14 cellular contexts compared by ENCODE assay signal in the genomic region with DNA sequence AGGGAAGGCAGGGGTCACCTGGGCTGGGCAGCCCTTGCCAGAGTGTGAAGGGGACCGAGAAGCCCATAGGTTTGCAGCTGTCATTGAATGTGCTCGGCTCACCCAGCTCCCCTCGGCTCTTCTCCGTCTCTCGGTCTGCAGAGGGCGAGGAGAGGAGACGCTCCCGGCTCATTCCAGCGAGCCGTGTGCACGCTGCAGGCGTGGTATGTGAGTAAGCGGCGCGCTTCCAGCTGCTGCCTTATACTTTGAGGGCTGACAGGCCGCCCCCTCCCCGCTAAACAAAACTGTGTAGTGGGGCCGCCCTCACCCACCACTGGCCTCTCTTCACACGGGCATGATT. TPM values are rescaled to one million over a fixed set of nuclear protein-coding genes. Genes with fewer than 3 reads are reported as not detected.
DNase-seq lines count a peak whose midpoint lies in the region; ATAC-seq, FAIRE-seq and TF ChIP-seq lines count a peak whose summit lies in the region.
"Had no signal": no experiment of that assay in that cellular context is flagged by ENCODE, and none has a peak within 500 bp of the region (broad histone marks: within the 10 kb centered on the region; RNA-seq: fewer than 3 reads in every experiment).

No MANE protein-coding gene starts in this region.

- TF ChIP-seq POLR2A in breast epithelium (IDR thresholded peaks at IDR 0.05) (no peak), prostate gland (IDR thresholded peaks at IDR 0.05) (no peak)

- no peaks in the 10 kb centered on the region for H4K20me1 ChIP-seq in mammary epithelial cell (ENCODE audit: insufficient read depth, low read length)
- H4K20me1 ChIP-seq in keratinocyte (ENCODE audit: control insufficient read depth, extremely low read depth, insufficient read depth, low read length), result no peaks in the 10 kb centered on the region
- H4K20me1 ChIP-seq in smooth muscle cell (ENCODE audit: low read depth), result no peaks in the 10 kb centered on the region

- TF ChIP-seq CTCF in mammary epithelial cell (conservative IDR thresholded peaks at IDR 0.05 in 1 of 2, IDR thresholded peaks at IDR 0.05 in 1 of 2; ENCODE audit: extremely low read depth in 1 of 2, insufficient read depth in 1 of 2, low read depth in 1 of 2, low read length in 2 of 2) (no peak), breast epithelium (IDR thresholded peaks at IDR 0.05) (no peak), keratinocyte (optimal IDR thresholded peaks at IDR 0.05 in 1 of 3, IDR thresholded peaks at IDR 0.05 in 1 of 3, conservative IDR thresholded peaks at IDR 0.05 in 1 of 3; ENCODE audit: extremely low read depth in 1 of 3, insufficient read depth in 2 of 3, low read length in 3 of 3) (no peak), smooth muscle cell (IDR thresholded peaks at IDR 0.05; ENCODE audit: borderline replicate concordance, insufficient read depth, poor library complexity, severe bottlenecking) (no peak), prostate gland (IDR thresholded peaks at IDR 0.05) (no peak)

- H3K4me2 ChIP-seq in mammary epithelial cell (ENCODE audit: insufficient read depth, low read depth, low read length), result peak overlapping the region; percentile 2
- peak overlapping the region; percentile 1 for H3K4me2 ChIP-seq in keratinocyte (ENCODE audit: control insufficient read depth, extremely low read depth, insufficient read depth, low read depth, low read length)
- peak overlapping the region; percentile 61 for H3K4me2 ChIP-seq in smooth muscle cell

- in situ Hi-C loops in mammary epithelial cell (cut with MboI; ENCODE audit: low sequenced_read_pairs in 2 of 2), result no loop called here

- H3K36me3 ChIP-seq in mammary epithelial cell (ENCODE audit: insufficient read depth, low read length) (no peaks in the 10 kb centered on the region), breast epithelium (no peaks in the 10 kb centered on the region), adipocyte (ENCODE audit: control insufficient read depth, insufficient read depth, low read length, severe bottlenecking) (no peaks in the 10 kb centered on the region), keratinocyte (ENCODE audit: control insufficient read depth in 2 of 2, extremely low read depth in 1 of 2, insufficient read depth in 2 of 2, low read length in 2 of 2) (no peaks in the 10 kb centered on the region), smooth muscle cell (ENCODE audit: low read depth) (no peaks in the 10 kb centered on the region), prostate gland (no peaks in the 10 kb centered on the region)
- H3K36me3 ChIP-seq: SJSA1 had no signal

- dilution Hi-C loops in mammary epithelial cell (cut with HindIII; ENCODE audit: low sequenced_read_pairs), result no loop called here
- dilution Hi-C loops in keratinocyte (cut with MboI; ENCODE audit: extremely low pct_ligation_motif_present, low sequenced_read_pairs), result no loop called here

- no peak overlapping the region for H3K9ac ChIP-seq in mammary epithelial cell (ENCODE audit: insufficient read depth, low read length)
- H3K9ac ChIP-seq in adipocyte (ENCODE audit: low read length), result no peak overlapping the region
- H3K9ac ChIP-seq in keratinocyte (ENCODE audit: control insufficient read depth, extremely low read depth, insufficient read depth, low read length), result no peak overlapping the region
- H3K9ac ChIP-seq in smooth muscle cell (ENCODE audit: low read depth), result no peak overlapping the region

- ATAC-seq in GM21529 (IDR thresholded peaks at IDR 0.05; ENCODE audit: unreplicated experiment), result no peak

- H3K9me3 ChIP-seq in mammary epithelial cell (replicated peaks; ENCODE audit: insufficient read depth, low read length), result no peaks in the 10 kb centered on the region
- no peaks in the 10 kb centered on the region for H3K9me3 ChIP-seq in breast epithelium
- no peaks in the 10 kb centered on the region for H3K9me3 ChIP-seq in adipocyte (ENCODE audit: control insufficient read depth, low read length)
- H3K9me3 ChIP-seq in keratinocyte (ENCODE audit: control insufficient read depth, low read depth, low read length), result no peaks in the 10 kb centered on the region
- H3K9me3 ChIP-seq in smooth muscle cell (replicated peaks; ENCODE audit: low read depth), result no peaks in the 10 kb centered on the region
- H3K9me3 ChIP-seq in prostate gland, result no peaks in the 10 kb centered on the region
- H3K9me3 ChIP-seq: SJSA1 had no signal

- H3K9me1 ChIP-seq in keratinocyte (ENCODE audit: control insufficient read depth, extremely low read depth, insufficient read depth, low read length), result no peaks in the 10 kb centered on the region

- FAIRE-seq in keratinocyte (lab: Jason Lieb, UNC), result no peak
- FAIRE-seq: HTR-8/SVneo had no signal

- H3K27me3 ChIP-seq in mammary epithelial cell (ENCODE audit: insufficient read depth, low read length), result no peaks in the 10 kb centered on the region
- H3K27me3 ChIP-seq in breast epithelium, result peaks cover 0 to 4% of the 10 kb centered on the region in 2 donors
- peaks cover 29% of the 10 kb centered on the region for H3K27me3 ChIP-seq in adipocyte (replicated peaks; ENCODE audit: control insufficient read depth, insufficient read depth, low read length)
- H3K27me3 ChIP-seq in keratinocyte (ENCODE audit: control insufficient read depth, extremely low read depth, insufficient read depth, low read length), result peaks cover 3% of the 10 kb centered on the region
- H3K27me3 ChIP-seq in smooth muscle cell (ENCODE audit: low read depth), result no peaks in the 10 kb centered on the region
- H3K27me3 ChIP-seq in prostate gland (replicated peaks; ENCODE audit: insufficient read depth), result no peaks in the 10 kb centered on the region
- H3K27me3 ChIP-seq: SJSA1 had no signal

- no peaks in the 10 kb centered on the region for H3F3A ChIP-seq in smooth muscle cell (ENCODE audit: low read depth)

- H2AFZ ChIP-seq in mammary epithelial cell (ENCODE audit: low read depth, low read length) (peak overlapping the region; percentile 43), keratinocyte (ENCODE audit: control insufficient read depth, low read length) (no peak overlapping the region), smooth muscle cell (ENCODE audit: low read depth) (no peak overlapping the region)

- H3K27ac ChIP-seq in mammary epithelial cell (ENCODE audit: insufficient read depth, low read depth, low read length) (no peak overlapping the region), breast epithelium (no peak overlapping the region), keratinocyte (ENCODE audit: control insufficient read depth, insufficient read depth, low read length) (no peak overlapping the region), smooth muscle cell (ENCODE audit: low read depth) (no peak overlapping the region), prostate gland (no peak overlapping the region)
- H3K27ac ChIP-seq: SJSA1 had no signal

- intact Hi-C loops in mammary epithelial cell (cut with micrococcal nuclease), result no loop called here
- intact Hi-C loops in breast epithelium (cut with DNase I; ENCODE audit: low total_unique reads), result no loop called here
- intact Hi-C loops in prostate gland (cut with DNase I), result no loop called here

- DNase-seq in mammary epithelial cell, result peak; percentile 11
- no peak for DNase-seq in breast epithelium (ENCODE audit: low spot score in 2 of 2)
- DNase-seq in adipocyte (ENCODE audit: low read depth), result peak; percentile 40
- no peak for DNase-seq in keratinocyte (ENCODE audit: low read depth, low spot score)
- no peak for DNase-seq in smooth muscle cell (lab: John Stamatoyannopoulos, UW; ENCODE audit: unreplicated experiment)
- no peak for DNase-seq in cerebellar cortex (ENCODE audit: low spot score)
- no peak for DNase-seq in prostate gland (ENCODE audit: low spot score)
- DNase-seq: activated naive CD8-positive, alpha-beta T cell treated with anti-CD3 and anti-CD28 coated beads for 36 hours; DMS79; NCI-H1105; NCI-H748 treated with DMSO at 0.1 percent for 48 hours had no signal

- H3K4me1 ChIP-seq in mammary epithelial cell (ENCODE audit: insufficient read depth, low read length) (peaks cover 11% of the 10 kb centered on the region), breast epithelium (no peaks in the 10 kb centered on the region), adipocyte (ENCODE audit: control insufficient read depth, insufficient read depth, low read length) (no peaks in the 10 kb centered on the region), keratinocyte (ENCODE audit: control insufficient read depth, extremely low read depth, insufficient read depth, low read length) (peaks cover 20% of the 10 kb centered on the region), smooth muscle cell (ENCODE audit: low read depth) (peaks cover 6% of the 10 kb centered on the region), prostate gland (replicated peaks) (no peaks in the 10 kb centered on the region)

- CTCF ChIA-PET in mammary epithelial cell (lab: Charles Lee; ENCODE audit: low non-redundant PET), result no interaction called here

- WGBS in mammary epithelial cell (ENCODE audit: low coverage, missing lambda C conversion rate), result 48% methylated on average over 15 of the region's 19 CpGs
- whole genome bisulfite sequencing in smooth muscle cell (ENCODE audit: low lambda C conversion rate), result 48% methylated on average over 18 of the region's 19 CpGs
- WGBS in prostate gland, result 11% methylated on average over 4 of the region's 19 CpGs

- no TSS peak for BruUV-seq in mammary epithelial cell (replicated peaks; lab: Mats Ljungman, UMichigan)

- H3K4me3 ChIP-seq in mammary epithelial cell (replicated peaks in 1 of 3; ENCODE audit: insufficient read depth in 1 of 3, low read depth in 2 of 3, low read length in 3 of 3) (no peak overlapping the region), breast epithelium (no peak overlapping the region), adipocyte (ENCODE audit: low read length) (no peak overlapping the region), keratinocyte (ENCODE audit: control insufficient read depth in 2 of 3, extremely low read depth in 1 of 3, insufficient read depth in 2 of 3, low read depth in 1 of 3, low read length in 3 of 3) (no peak overlapping the region), smooth muscle cell (no peak overlapping the region), prostate gland (no peak overlapping the region)
- H3K4me3 ChIP-seq: SJSA1 had no signal

- no peaks in the 10 kb centered on the region for H3K79me2 ChIP-seq in mammary epithelial cell (ENCODE audit: insufficient read depth, low read length)
- no peaks in the 10 kb centered on the region for H3K79me2 ChIP-seq in keratinocyte (ENCODE audit: control insufficient read depth, insufficient read depth, low read length)
- H3K79me2 ChIP-seq in smooth muscle cell (ENCODE audit: low read depth), result no peaks in the 10 kb centered on the region

RNA-seq across cellular contexts. Expression of gene BCORL1, which starts 23.0 kb away (rescaled TPM):
- total RNA-seq in mammary epithelial cell, result 1 to 10 TPM; 2.2 to 7.2 TPM
- polyA plus RNA-seq in mammary epithelial cell, result 1.1 TPM
- polyA minus RNA-seq in mammary epithelial cell, result 13.1 TPM
- 1 to 10 TPM; 4.5 to 5.0 (median 4.9) TPM for total RNA-seq in breast epithelium
- polyA plus RNA-seq in keratinocyte, result 0.41 to 1.2 TPM (median 0.54 TPM) in 3 replicates
- 2.3 TPM for polyA plus RNA-seq in keratinocyte (2011; ENCODE audit: low read depth)
- 0.69 and 1.2 TPM in 2 replicates for polyA plus RNA-seq in keratinocyte (2011; cell fraction: cytosol; rRNA removed)
- polyA plus RNA-seq in keratinocyte (2011; cell fraction: nucleus; rRNA removed), result 5.5 and 7.2 TPM in 2 replicates
- polyA plus RNA-seq in keratinocyte (2012; ENCODE audit: low replicate concordance), result 2.5 and 3.5 TPM in 2 replicates
- polyA minus RNA-seq in keratinocyte, result 1.7 to 8.2 TPM (median 1.9 TPM) in 3 replicates
- 2.5 TPM for polyA minus RNA-seq in keratinocyte (2011; cell fraction: cytosol; rRNA and poly(A)+ RNA removed)
- polyA minus RNA-seq in keratinocyte (2011; cell fraction: nucleus; rRNA and poly(A)+ RNA removed), result 3.8 and 7.0 TPM in 2 replicates
- total RNA-seq in smooth muscle cell, result 3.0 TPM in 2 replicates
- 8.0 and 14.8 TPM in 2 replicates for polyA plus RNA-seq in smooth muscle cell
- 10 to 100 TPM in 1 of 2 donors, 1 to 10 TPM in 1; 4.4 to 25.2 TPM for total RNA-seq in prostate gland

RNA-seq across cellular contexts. Expression of gene UTP14A, which starts 53.5 kb away (rescaled TPM):
- total RNA-seq in mammary epithelial cell (10 to 100 TPM; 15.8 to 25.9 TPM), breast epithelium (10 to 100 TPM; 17.3 to 22.6 (median 20.8) TPM), smooth muscle cell (7.9 and 12.9 TPM in 2 replicates), prostate gland (10 to 100 TPM in 1 of 2 donors, 1 to 10 TPM in 1; 8.2 to 11.3 TPM)
- polyA plus RNA-seq in mammary epithelial cell (17.0 TPM), keratinocyte (18.3 to 30.6 TPM (median 29.1 TPM) in 3 replicates), smooth muscle cell (5.1 and 6.0 TPM in 2 replicates)
- polyA minus RNA-seq in mammary epithelial cell (9.5 TPM), keratinocyte (4.4 to 16.2 TPM (median 7.5 TPM) in 3 replicates)
- polyA plus RNA-seq in keratinocyte (2011; ENCODE audit: low read depth), result 21.8 TPM
- polyA plus RNA-seq in keratinocyte (2011; cell fraction: cytosol; rRNA removed), result 22.4 and 24.8 TPM in 2 replicates
- 23.7 and 32.5 TPM in 2 replicates for polyA plus RNA-seq in keratinocyte (2011; cell fraction: nucleus; rRNA removed)
- polyA plus RNA-seq in keratinocyte (2012; ENCODE audit: low replicate concordance), result 11.9 and 28.0 TPM in 2 replicates
- 13.2 TPM for polyA minus RNA-seq in keratinocyte (2011; cell fraction: cytosol; rRNA and poly(A)+ RNA removed)
- polyA minus RNA-seq in keratinocyte (2011; cell fraction: nucleus; rRNA and poly(A)+ RNA removed), result 6.6 and 13.0 TPM in 2 replicates

Comparison
In these comparisons a context has a peak if more than half of its experiments do, and no peak if none do; other contexts are left out.
1. DNase-seq: peak in mammary epithelial cell (single experiment) and adipocyte (single experiment); none in breast epithelium (0 of 2), keratinocyte (single experiment), smooth muscle cell (single experiment), cerebellar cortex (single experiment) and prostate gland (single experiment).
2. H3K4me2 ChIP-seq: peak in every context shown above with its lines; median percentile 61 in smooth muscle cell; 2 in mammary epithelial cell; 1 in keratinocyte.